Comparison of ENCODE assay signal across 1 cellular context in the genomic region with DNA sequence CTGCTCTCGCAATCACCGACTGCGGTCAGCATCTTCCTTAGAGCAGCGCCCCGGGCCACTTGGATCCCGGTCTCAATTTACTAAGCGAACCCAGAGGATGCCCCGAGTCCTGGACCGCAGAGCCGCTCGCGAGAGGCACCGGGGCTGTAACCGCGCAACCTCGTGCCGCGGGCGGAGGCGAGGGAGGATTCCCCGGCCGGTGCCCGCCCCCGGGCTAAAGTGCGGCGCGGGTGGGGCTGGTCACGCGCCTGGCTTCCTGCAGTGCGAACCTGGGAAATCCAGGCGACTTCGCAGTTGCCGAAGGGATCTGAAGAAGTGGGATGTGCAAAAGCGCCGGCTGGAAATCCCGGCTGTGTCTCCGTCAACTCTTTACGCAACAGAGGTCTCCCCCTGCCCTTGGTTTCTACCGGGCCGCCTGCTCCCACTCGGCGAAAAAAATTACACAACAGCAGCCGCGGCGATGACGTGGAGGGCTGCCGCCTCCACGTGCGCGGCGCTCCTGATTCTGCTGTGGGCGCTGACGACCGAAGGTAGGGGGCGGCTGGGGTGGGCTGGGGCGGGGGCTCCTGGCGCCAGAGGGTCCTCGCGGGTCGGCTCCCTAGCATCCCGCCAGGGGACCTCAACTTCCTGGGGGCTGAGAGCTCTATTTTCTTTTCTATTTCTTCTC.
TF ChIP-seq lines count a peak whose summit lies in the region.

A gene with protein sequence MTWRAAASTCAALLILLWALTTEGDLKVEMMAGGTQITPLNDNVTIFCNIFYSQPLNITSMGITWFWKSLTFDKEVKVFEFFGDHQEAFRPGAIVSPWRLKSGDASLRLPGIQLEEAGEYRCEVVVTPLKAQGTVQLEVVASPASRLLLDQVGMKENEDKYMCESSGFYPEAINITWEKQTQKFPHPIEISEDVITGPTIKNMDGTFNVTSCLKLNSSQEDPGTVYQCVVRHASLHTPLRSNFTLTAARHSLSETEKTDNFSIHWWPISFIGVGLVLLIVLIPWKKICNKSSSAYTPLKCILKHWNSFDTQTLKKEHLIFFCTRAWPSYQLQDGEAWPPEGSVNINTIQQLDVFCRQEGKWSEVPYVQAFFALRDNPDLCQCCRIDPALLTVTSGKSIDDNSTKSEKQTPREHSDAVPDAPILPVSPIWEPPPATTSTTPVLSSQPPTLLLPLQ (plus strand): TSS at position 291 of the 667 bp plus-strand sequence. CDS start 170 bp downstream, at position 461.

TF ChIP-seq in HEK293, 187 proteins besides CTCF, POLR2A, EP300 and RAD21 (continued from another document):
- no peak for TF ChIP-seq ZNF266 (tag by site-specific recombination; IDR thresholded peaks at IDR 0.05; ENCODE audit: low read depth)
- TF ChIP-seq ZNF76 (tag by site-specific recombination; IDR thresholded peaks at IDR 0.05; ENCODE audit: borderline replicate concordance, low read depth), result peak; percentile 53; the same call in 1 of the 2 replicates
- no peak for TF ChIP-seq ZNF560 (tag by site-specific recombination; IDR thresholded peaks at IDR 0.05; ENCODE audit: borderline replicate concordance)
- no peak for TF ChIP-seq ZNF169 (tag by site-specific recombination; IDR thresholded peaks at IDR 0.05)
